Comparison of ENCODE assay signal across 18 cellular contexts in the genomic region with DNA sequence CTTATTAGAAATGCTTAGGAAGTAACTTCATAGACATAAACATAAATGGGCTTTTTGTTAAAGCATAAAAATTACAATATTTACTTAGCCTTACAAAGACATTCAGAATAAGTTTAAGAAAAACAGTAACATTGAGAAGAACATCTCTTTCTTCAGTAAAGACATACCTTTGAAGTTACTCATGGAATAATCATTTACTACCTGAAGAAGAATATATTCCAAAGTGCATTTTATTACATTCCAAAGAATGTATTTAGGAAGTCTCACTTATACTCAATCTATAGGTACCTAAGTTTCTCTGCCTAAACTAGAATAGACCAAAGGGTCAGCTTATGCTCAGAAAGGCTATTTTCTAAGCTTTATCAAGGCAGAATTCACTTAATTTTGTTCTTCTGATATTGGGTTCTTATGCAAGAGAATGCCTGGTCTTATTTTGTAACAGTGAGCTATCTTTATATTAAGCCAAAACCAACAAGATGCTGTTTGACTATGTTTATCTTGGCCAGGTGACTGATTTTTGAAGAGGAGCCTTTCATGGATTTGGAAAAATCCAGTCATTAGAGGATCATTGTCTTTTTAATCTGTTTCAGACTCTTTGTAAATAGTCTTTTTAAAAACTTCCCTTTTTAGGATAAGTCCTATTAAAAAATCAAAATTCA.
DNase-seq lines count a peak whose midpoint lies in the region; ATAC-seq and TF ChIP-seq lines count a peak whose summit lies in the region.
"Had no signal": no experiment of that assay in that cellular context is flagged by ENCODE, and none has a peak within 500 bp of the region (broad histone marks: within the 10 kb centered on the region; RNA-seq: fewer than 3 reads in every experiment).

No MANE protein-coding gene starts in this region.

- no peak overlapping the region for H3K4me2 ChIP-seq in mammary epithelial cell (ENCODE audit: insufficient read depth, low read depth, low read length)

- H4K20me1 ChIP-seq in mammary epithelial cell (ENCODE audit: insufficient read depth, low read length), result no peaks in the 10 kb centered on the region

- dilution Hi-C loops in mammary epithelial cell (cut with HindIII; ENCODE audit: low sequenced_read_pairs), result loop anchor here (10.0 kb wide), 1 partner anchor 61 kb away; no protein-coding TSS in a partner anchor

- CTCF ChIA-PET in mammary epithelial cell (lab: Charles Lee; ENCODE audit: low non-redundant PET), result no interaction called here

- H3K4me1 ChIP-seq in mammary epithelial cell (ENCODE audit: insufficient read depth, low read length) (no peaks in the 10 kb centered on the region), aorta (ENCODE audit: control insufficient read depth in 1 of 2, insufficient read depth in 2 of 2, low read length in 2 of 2) (peaks cover 0 to 3% of the 10 kb centered on the region in 2 donors)

- H3K36me3 ChIP-seq in mammary epithelial cell (ENCODE audit: insufficient read depth, low read length), result no peaks in the 10 kb centered on the region
- peaks cover 0 to 4% of the 10 kb centered on the region in 2 donors for H3K36me3 ChIP-seq in aorta (ENCODE audit: control insufficient read depth in 1 of 2, insufficient read depth in 2 of 2, low read length in 1 of 2)

- H3K9me3 ChIP-seq in mammary epithelial cell (replicated peaks; ENCODE audit: insufficient read depth, low read length) (no peaks in the 10 kb centered on the region), aorta (ENCODE audit: control insufficient read depth, low read length) (no peaks in the 10 kb centered on the region)
- H3K9me3 ChIP-seq: SJCRH30, transverse colon had no signal

- in situ Hi-C loops in mammary epithelial cell (cut with MboI; ENCODE audit: low sequenced_read_pairs in 2 of 2) (no loop called here), KBM-7 (cut with MboI; ENCODE audit: low pct_unique_long_range_greater_than_20kb, low sequenced_read_pairs) (no loop called here)

- DNase-seq in left ventricle myocardium superior (no peak), cardiac septum (ENCODE audit: low spot score) (no peak), mammary epithelial cell (peak; percentile 10), left lobe of liver (ENCODE audit: low spot score) (no peak), aorta (no peak), KBM-7 (no peak), NCI-H128 (lab: John Stamatoyannopoulos, UW; ENCODE audit: unreplicated experiment) (no peak)
- DNase-seq: activated naive CD8-positive, alpha-beta T cell treated with anti-CD3 and anti-CD28 coated beads for 36 hours; CD4-positive, CD25-positive, alpha-beta regulatory T cell; DND-41; NCI-H510A treated with DMSO at 0.1 percent for 48 hours; SJCRH30; transverse colon had no signal

- no peaks in the 10 kb centered on the region for H3K79me2 ChIP-seq in mammary epithelial cell (ENCODE audit: insufficient read depth, low read length)

- no peak for TF ChIP-seq CTCF in mammary epithelial cell (conservative IDR thresholded peaks at IDR 0.05 in 1 of 2, IDR thresholded peaks at IDR 0.05 in 1 of 2; ENCODE audit: extremely low read depth in 1 of 2, insufficient read depth in 1 of 2, low read depth in 1 of 2, low read length in 2 of 2)

- no TSS peak for BruUV-seq in mammary epithelial cell (replicated peaks; lab: Mats Ljungman, UMichigan)

- intact Hi-C loops in left ventricle myocardium superior (cut with micrococcal nuclease) (no loop called here), cardiac septum (cut with DNase I) (no loop called here), mammary epithelial cell (cut with micrococcal nuclease) (no loop called here), aorta (cut with DNase I) (no loop called here)

- H3K4me3 ChIP-seq in mammary epithelial cell (replicated peaks in 1 of 3; ENCODE audit: insufficient read depth in 1 of 3, low read depth in 2 of 3, low read length in 3 of 3) (no peak overlapping the region), aorta (ENCODE audit: low read length in 2 of 2) (no peak overlapping the region)
- H3K4me3 ChIP-seq: cardiac muscle cell, SJCRH30, transverse colon had no signal

- H3K27ac ChIP-seq in mammary epithelial cell (ENCODE audit: insufficient read depth, low read depth, low read length) (no peak overlapping the region), aorta (ENCODE audit: low read depth in 1 of 2, low read length in 2 of 2) (no peak overlapping the region)
- H3K27ac ChIP-seq: cardiac muscle cell, SJCRH30, transverse colon had no signal

- H3K27me3 ChIP-seq in mammary epithelial cell (ENCODE audit: insufficient read depth, low read length) (no peaks in the 10 kb centered on the region), aorta (ENCODE audit: control insufficient read depth in 1 of 2, insufficient read depth in 2 of 2, low read length in 1 of 2) (no peaks in the 10 kb centered on the region)
- H3K27me3 ChIP-seq: cardiac muscle cell, SJCRH30, transverse colon had no signal

- no peak overlapping the region for H3K9ac ChIP-seq in mammary epithelial cell (ENCODE audit: insufficient read depth, low read length)

- no peak overlapping the region for H2AFZ ChIP-seq in mammary epithelial cell (ENCODE audit: low read depth, low read length)

- ATAC-seq in left ventricle myocardium superior, result peak; percentile 31
- ATAC-seq in left lobe of liver, result peak; percentile 91
- ATAC-seq in aorta (ENCODE audit: low FRiP score), result peak; percentile 65
- ATAC-seq in GM21825 (IDR thresholded peaks at IDR 0.05; ENCODE audit: unreplicated experiment), result no peak
- ATAC-seq: activated CD4-positive, CD25-positive, alpha-beta regulatory T cell treated with anti-CD3 and anti-CD28 coated beads, Interleukin-2, amount 50 U/mL, for 24 hours; esophagus mucosa; stimulated activated effector memory CD8-positive, alpha-beta T cell treated with anti-CD3 and anti-CD28 coated beads, Interleukin-12 subunit alpha, Interleukin-12 subunit beta, amount 100 ng/mL, for 72 hours had no signal
